Comparison of ENCODE assay signal across 8 cellular contexts in genomic region chr6:144150673-144151009, GRCh38. TPM values are rescaled to one million over a fixed set of nuclear protein-coding genes. Genes with fewer than 3 reads are reported as not detected.
A peak's percentile ranks its signal among the peaks of the same experiment; 100 is the strongest.
DNase-seq lines count a peak whose midpoint lies in the region; ATAC-seq lines count a peak whose summit lies in the region.

No MANE protein-coding gene starts in this region.

- peaks cover 35% of the 10 kb centered on the region for H3K4me1 Mint-ChIP-seq in activated naive CD8-positive, alpha-beta T cell treated with anti-CD3 and anti-CD28 coated beads, Interleukin-2, amount 10 ng/mL, durations not matched to agents 7 days and 5 days

- peak overlapping the region; percentile 94 for H3K27ac Mint-ChIP-seq in activated naive CD8-positive, alpha-beta T cell treated with anti-CD3 and anti-CD28 coated beads, Interleukin-2, amount 10 ng/mL, durations not matched to agents 7 days and 5 days

- no peaks in the 10 kb centered on the region for H3K9me3 Mint-ChIP-seq in activated naive CD8-positive, alpha-beta T cell treated with anti-CD3 and anti-CD28 coated beads, Interleukin-2, amount 10 ng/mL, durations not matched to agents 7 days and 5 days

- peak; percentile 20 for DNase-seq in AG08396 (ENCODE audit: low spot score)
- peak; percentile 82 for DNase-seq in OCI-M1 (lab: John Stamatoyannopoulos, UW)
- no peak for DNase-seq in activated naive CD8-positive, alpha-beta T cell treated with anti-CD3 and anti-CD28 coated beads, Interleukin-2, amount 10 ng/mL, durations not matched to agents 7 days and 5 days
- peak; percentile 22 for DNase-seq in stimulated activated CD4-positive, alpha-beta T cell treated with anti-CD3 and anti-CD28 coated beads, Interleukin-2, amount 100 ng/mL, for 4 hours (ENCODE audit: low read depth)
- no peak for DNase-seq in retina
- DNase-seq in NCI-H2107 treated with DMSO at 0.1 percent for 48 hours (lab: John Stamatoyannopoulos, UW; ENCODE audit: unreplicated experiment): no peak

- peak overlapping the region; percentile 84 for H3K4me3 ChIP-seq in iPS-18c (ENCODE audit: insufficient read depth, low read depth, low read length)

- no peaks in the 10 kb centered on the region for H3K9me3 ChIP-seq in iPS-18c (ENCODE audit: control insufficient read depth, insufficient read depth, low read length)

- peaks cover 8% of the 10 kb centered on the region for H3K36me3 Mint-ChIP-seq in activated naive CD8-positive, alpha-beta T cell treated with anti-CD3 and anti-CD28 coated beads, Interleukin-2, amount 10 ng/mL, durations not matched to agents 7 days and 5 days

- H3K4me3 Mint-ChIP-seq in activated naive CD8-positive, alpha-beta T cell treated with anti-CD3 and anti-CD28 coated beads, Interleukin-2, amount 10 ng/mL, durations not matched to agents 7 days and 5 days: peak overlapping the region; percentile 94

- H3K27me3 Mint-ChIP-seq in activated naive CD8-positive, alpha-beta T cell treated with anti-CD3 and anti-CD28 coated beads, Interleukin-2, amount 10 ng/mL, durations not matched to agents 7 days and 5 days: no peaks in the 10 kb centered on the region

- ATAC-seq in GM21447 (IDR thresholded peaks at IDR 0.05; ENCODE audit: unreplicated experiment): peak; percentile 19
- peak; percentile 43 for ATAC-seq in activated naive CD8-positive, alpha-beta T cell treated with anti-CD3 and anti-CD28 coated beads, Interleukin-2, amount 10 ng/mL, durations not matched to agents 7 days and 5 days (ENCODE audit: low read depth)

- POLR2A ChIA-PET in activated naive CD8-positive, alpha-beta T cell treated with anti-CD3 and anti-CD28 coated beads, Interleukin-2, amount 10 ng/mL, durations not matched to agents 7 days and 5 days (lab: Charles Lee): interaction anchor here (0.9 to 2.5 kb wide), 3 partner anchors 55 to 184 kb away, joined by 3 to 8 read pairs (median 5); partner anchors contain the start of gene SF3B5

RNA-seq across cellular contexts. Expression of gene STX11, which starts 0.3 kb away (rescaled TPM):
- total RNA-seq in activated naive CD8-positive, alpha-beta T cell treated with anti-CD3 and anti-CD28 coated beads, Interleukin-2, amount 10 ng/mL, durations not matched to agents 7 days and 5 days: 10 to 100 TPM; 11.1 to 11.2 TPM

RNA-seq across cellular contexts. Expression of gene SF3B5, which starts 55.3 kb away (rescaled TPM):
- 100 to 1,000 TPM; 127 to 133 TPM for total RNA-seq in activated naive CD8-positive, alpha-beta T cell treated with anti-CD3 and anti-CD28 coated beads, Interleukin-2, amount 10 ng/mL, durations not matched to agents 7 days and 5 days

Comparison
In these comparisons a context has a peak if more than half of its experiments do, and no peak if none do; other contexts are left out.
1. DNase-seq: peak in AG08396 (single experiment), OCI-M1 (single experiment) and stimulated activated CD4-positive, alpha-beta T cell treated with anti-CD3 and anti-CD28 coated beads, Interleukin-2, amount 100 ng/mL, for 4 hours (single experiment); none in activated naive CD8-positive, alpha-beta T cell treated with anti-CD3 and anti-CD28 coated beads, Interleukin-2, amount 10 ng/mL, durations not matched to agents 7 days and 5 days (single experiment), retina (single experiment) and NCI-H2107 treated with DMSO at 0.1 percent for 48 hours (single experiment).